Comparison of ENCODE assay signal across 29 cellular contexts in genomic region chr9:20689833-20690232, GRCh38.
"Had no signal": no experiment of that assay in that cellular context is flagged by ENCODE, and none has a peak within 500 bp of the region (broad histone marks: within the 10 kb centered on the region; RNA-seq: fewer than 3 reads in every experiment).

No MANE protein-coding gene starts in this region.

- H3K27ac ChIP-seq: left lung, lower lobe of right lung, ovary, right atrium auricular region, skin epidermis, stomach, testis, tibial artery, uterus had no signal

- H3K9me3 ChIP-seq: left lung, lower lobe of right lung, mucosa of descending colon, ovary, right atrium auricular region, stomach, testis, tibial artery, uterus had no signal

- H3K27ac Mint-ChIP-seq: immature natural killer cell; naive thymus-derived CD4-positive, alpha-beta T cell; natural killer cell treated with Interleukin-12 subunit alpha and Interleukin-12 subunit beta and Interleukin-15 and Interleukin-18, amount 100 ng/mL, for 72 hours; stimulated activated naive B cell treated with anti-CD40 and anti-IgM and Interleukin-4, amounts not matched to agents 10 μg/mL and 1 μg/mL and 100 μg/mL, for 72 hours; type B pancreatic cell had no signal

- FAIRE-seq: islet of Langerhans, kidney had no signal

- H3K36me3 Mint-ChIP-seq: immature natural killer cell; natural killer cell treated with Interleukin-12 subunit alpha and Interleukin-12 subunit beta and Interleukin-15 and Interleukin-18, amount 100 ng/mL, for 72 hours; stimulated activated naive B cell treated with anti-CD40 and anti-IgM and Interleukin-4, amounts not matched to agents 10 μg/mL and 1 μg/mL and 100 μg/mL, for 72 hours had no signal

- H3K36me3 ChIP-seq: left lung, lower lobe of right lung, ovary, right atrium auricular region, stomach, tibial artery, uterus had no signal

- DNase-seq: hypothalamus; immature natural killer cell; kidney; left colon; left lung; lower lobe of right lung; mammary epithelial cell; mesenchymal stem cell; midbrain; mucosa of descending colon; naive thymus-derived CD4-positive, alpha-beta T cell; ovary; stimulated activated CD4-positive, alpha-beta T cell treated with anti-CD3 and anti-CD28 coated beads, Interleukin-12 subunit alpha, Interleukin-12 subunit beta, amount 100 ng/mL, for 4 hours; stimulated activated CD4-positive, alpha-beta T cell treated with anti-CD3 and anti-CD28 coated beads, Interleukin-15, amount 100 ng/mL, for 24 hours; stimulated activated CD4-positive, alpha-beta T cell treated with anti-CD3 and anti-CD28 coated beads, Interleukin-2, amount 100 ng/mL, for 24 hours; stimulated activated CD4-positive, alpha-beta T cell treated with anti-CD3 and anti-CD28 coated beads, Interleukin-4, amount 100 ng/mL, for 1 hour; stimulated activated naive B cell treated with anti-CD40 and anti-IgM and Interleukin-4, amounts not matched to agents 10 μg/mL and 1 μg/mL and 100 μg/mL, for 72 hours; stimulated activated naive CD8-positive, alpha-beta T cell treated with anti-CD3 and anti-CD28 coated beads, Interleukin-15, Interleukin-2, amounts not matched to agents 100 U/mL and 50 U/mL, for 24 hours; stomach; testis; tibial artery; uterus had no signal

- H3K4me3 ChIP-seq: left lung, lower lobe of right lung, mucosa of descending colon, ovary, right atrium auricular region, skin epidermis, stomach, testis, tibial artery, uterus had no signal

- H3K4me1 ChIP-seq: testis, uterus had no signal

- H3K4me3 Mint-ChIP-seq: immature natural killer cell; naive thymus-derived CD4-positive, alpha-beta T cell; natural killer cell treated with Interleukin-12 subunit alpha and Interleukin-12 subunit beta and Interleukin-15 and Interleukin-18, amount 100 ng/mL, for 72 hours; stimulated activated naive B cell treated with anti-CD40 and anti-IgM and Interleukin-4, amounts not matched to agents 10 μg/mL and 1 μg/mL and 100 μg/mL, for 72 hours; type B pancreatic cell had no signal

- H3K27me3 ChIP-seq: left lung, ovary, right atrium auricular region, stomach, testis, tibial artery, uterus had no signal

- H3K27me3 Mint-ChIP-seq: naive thymus-derived CD4-positive, alpha-beta T cell; natural killer cell treated with Interleukin-12 subunit alpha and Interleukin-12 subunit beta and Interleukin-15 and Interleukin-18, amount 100 ng/mL, for 72 hours; progenitor cell of endocrine pancreas; stimulated activated naive B cell treated with anti-CD40 and anti-IgM and Interleukin-4, amounts not matched to agents 10 μg/mL and 1 μg/mL and 100 μg/mL, for 72 hours; type B pancreatic cell had no signal

- ATAC-seq: left colon; mucosa of descending colon; naive thymus-derived CD4-positive, alpha-beta T cell; natural killer cell treated with Interleukin-12 subunit alpha and Interleukin-12 subunit beta and Interleukin-15 and Interleukin-18, amount 100 ng/mL, for 72 hours; sciatic nerve; stimulated activated naive B cell treated with anti-CD40 and anti-IgM and Interleukin-4, amounts not matched to agents 10 μg/mL and 1 μg/mL and 100 μg/mL, for 72 hours; stimulated activated naive CD8-positive, alpha-beta T cell treated with anti-CD3 and anti-CD28 coated beads, Interleukin-15, Interleukin-2, amounts not matched to agents 100 U/mL and 50 U/mL, for 24 hours had no signal
